In the genomic region with DNA sequence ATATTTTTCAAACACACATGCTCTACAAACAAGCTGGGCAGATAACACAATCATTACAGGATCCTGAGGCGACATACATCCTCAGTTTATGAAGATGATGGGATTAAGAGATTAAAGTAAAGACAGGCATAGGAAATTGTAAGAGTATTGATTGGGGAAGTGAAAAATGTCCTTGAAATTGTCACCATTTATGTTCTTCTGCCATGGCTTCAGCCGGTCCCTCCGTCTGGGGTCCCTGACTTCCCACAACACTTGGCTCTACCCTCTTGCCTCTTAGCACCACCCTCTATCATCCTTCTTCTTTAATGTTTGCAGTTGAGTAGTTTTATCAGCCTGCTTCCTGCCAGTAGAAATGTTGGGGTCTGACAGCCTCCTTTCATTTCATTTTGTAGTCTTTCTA, we compare ENCODE assay signal across 1 cellular context.
TF ChIP-seq lines count a peak whose summit lies in the region.

No MANE protein-coding gene starts in this region.

TF ChIP-seq in HepG2, 621 proteins besides CTCF, POLR2A, EP300 and RAD21 (continued from another document):
- TF ChIP-seq, protein P1, sequence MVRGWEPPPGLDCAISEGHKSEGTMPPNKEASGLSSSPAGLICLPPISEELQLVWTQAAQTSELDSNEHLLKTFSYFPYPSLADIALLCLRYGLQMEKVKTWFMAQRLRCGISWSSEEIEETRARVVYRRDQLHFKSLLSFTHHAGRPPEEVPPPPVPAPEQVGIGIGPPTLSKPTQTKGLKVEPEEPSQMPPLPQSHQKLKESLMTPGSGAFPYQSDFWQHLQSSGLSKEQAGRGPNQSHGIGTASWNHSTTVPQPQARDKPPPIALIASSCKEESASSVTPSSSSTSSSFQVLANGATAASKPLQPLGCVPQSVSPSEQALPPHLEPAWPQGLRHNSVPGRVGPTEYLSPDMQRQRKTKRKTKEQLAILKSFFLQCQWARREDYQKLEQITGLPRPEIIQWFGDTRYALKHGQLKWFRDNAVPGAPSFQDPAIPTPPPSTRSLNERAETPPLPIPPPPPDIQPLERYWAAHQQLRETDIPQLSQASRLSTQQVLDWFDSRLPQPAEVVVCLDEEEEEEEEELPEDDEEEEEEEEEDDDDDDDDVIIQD (CRISPR knock-in tag; IDR thresholded peaks at IDR 0.05; ENCODE audit: low read depth) = no peak
- TF ChIP-seq ZNF7 (CRISPR knock-in tag; IDR thresholded peaks at IDR 0.05) (peak; percentile 93), SMARCE1 (IDR thresholded peaks at IDR 0.05; ENCODE audit: borderline replicate concordance) (no peak), TBX2 (CRISPR knock-in tag; IDR thresholded peaks at IDR 0.05; ENCODE audit: borderline replicate concordance) (no peak), ZNF577 (CRISPR knock-in tag; IDR thresholded peaks at IDR 0.05; ENCODE audit: borderline replicate concordance, low read depth) (no peak), RXRB (CRISPR knock-in tag; IDR thresholded peaks at IDR 0.05; ENCODE audit: borderline replicate concordance) (no peak)
